In genomic region chrX:41921492-41922124, GRCh38 we compare ENCODE assay signal across 8 cellular contexts. TPM values are rescaled to one million over a fixed set of nuclear protein-coding genes. Genes with fewer than 3 reads are reported as not detected.
A peak's percentile ranks its signal among the peaks of the same experiment; 100 is the strongest.
DNase-seq lines count a peak whose midpoint lies in the region; ATAC-seq and TF ChIP-seq lines count a peak whose summit lies in the region.

No MANE protein-coding gene starts in this region.

- TF ChIP-seq POLR2A in Peyer's patch (IDR thresholded peaks at IDR 0.05), result no peak

- H3K36me3 Mint-ChIP-seq in endothelial cell (ENCODE audit: low read depth, unreplicated experiment), result no peaks in the 10 kb centered on the region
- no peaks in the 10 kb centered on the region for H3K36me3 Mint-ChIP-seq in osteocyte (ENCODE audit: unreplicated experiment)

- no peaks in the 10 kb centered on the region for H3K36me3 ChIP-seq in left ventricle myocardium inferior
- no peaks in the 10 kb centered on the region for H3K36me3 ChIP-seq in Peyer's patch

- H3K4me1 Mint-ChIP-seq in endothelial cell (ENCODE audit: unreplicated experiment), result peaks cover 9% of the 10 kb centered on the region
- H3K4me1 Mint-ChIP-seq in osteocyte (ENCODE audit: unreplicated experiment), result peaks cover 7% of the 10 kb centered on the region

- H3K27ac Mint-ChIP-seq in endothelial cell (ENCODE audit: unreplicated experiment) (peak overlapping the region; percentile 5), osteocyte (ENCODE audit: unreplicated experiment) (peak overlapping the region; percentile 90)

- H3K9me3 ChIP-seq in left ventricle myocardium inferior (replicated peaks) (no peaks in the 10 kb centered on the region), Peyer's patch (no peaks in the 10 kb centered on the region)

- H3K27ac ChIP-seq in left ventricle myocardium inferior (replicated peaks) (peak overlapping the region; percentile 92), Peyer's patch (peak overlapping the region in 3 of 4 donors; percentile 74 to 93 (median 87))

- intact Hi-C loops in left ventricle myocardium inferior (cut with micrococcal nuclease), result no loop called here
- intact Hi-C loops in left ventricle myocardium superior (cut with micrococcal nuclease), result no loop called here

- H3K4me3 ChIP-seq in left ventricle myocardium inferior (peak overlapping the region; percentile 76), Peyer's patch (peak overlapping the region; percentile 54 to 81 (median 64))

- no peaks in the 10 kb centered on the region for H3K27me3 ChIP-seq in left ventricle myocardium inferior (ENCODE audit: low read depth)
- no peaks in the 10 kb centered on the region for H3K27me3 ChIP-seq in Peyer's patch

- H3K4me1 ChIP-seq in left ventricle myocardium inferior, result peaks cover 5% of the 10 kb centered on the region
- H3K4me1 ChIP-seq in Peyer's patch, result no peaks in the 10 kb centered on the region

- TF ChIP-seq CTCF in left ventricle myocardium inferior (IDR thresholded peaks at IDR 0.05; ENCODE audit: borderline replicate concordance) (no peak), Peyer's patch (IDR thresholded peaks at IDR 0.05) (no peak), endothelial cell (IDR thresholded peaks at IDR 0.05; ENCODE audit: unreplicated experiment) (no peak), osteocyte (IDR thresholded peaks at IDR 0.05) (no peak)

- no peak for DNase-seq in left ventricle myocardium inferior
- DNase-seq in left ventricle myocardium superior, result no peak
- DNase-seq in Peyer's patch, result no peak
- no peak for DNase-seq in endothelial cell (ENCODE audit: low spot score)
- no peak for DNase-seq in osteocyte (ENCODE audit: extremely low spot score, unreplicated experiment)
- DNase-seq in stimulated activated CD4-positive, alpha-beta T cell treated with anti-CD3 and anti-CD28 coated beads, Interleukin-4, amount 100 ng/mL, for 1 hour, result no peak
- no peak for DNase-seq in NCI-H2227 treated with DMSO at 0.1 percent for 48 hours (lab: John Stamatoyannopoulos, UW)

- H3K9me3 Mint-ChIP-seq in endothelial cell (ENCODE audit: unreplicated experiment) (no peaks in the 10 kb centered on the region), osteocyte (ENCODE audit: unreplicated experiment) (no peaks in the 10 kb centered on the region)

- H3K27me3 Mint-ChIP-seq in endothelial cell (ENCODE audit: unreplicated experiment) (peaks cover 1% of the 10 kb centered on the region), osteocyte (ENCODE audit: unreplicated experiment) (peaks cover 3% of the 10 kb centered on the region)

- no peak for ATAC-seq in left ventricle myocardium superior
- no peak for ATAC-seq in GM21528 (IDR thresholded peaks at IDR 0.05; ENCODE audit: low FRiP score, unreplicated experiment)

- peak overlapping the region; percentile 98 for H3K4me3 Mint-ChIP-seq in endothelial cell (ENCODE audit: unreplicated experiment)
- H3K4me3 Mint-ChIP-seq in osteocyte (ENCODE audit: unreplicated experiment), result peak overlapping the region; percentile 83

RNA-seq across cellular contexts. Expression of gene CASK, which starts 1.7 kb away (rescaled TPM):
- total RNA-seq in left ventricle myocardium inferior, result 13.4 TPM
- total RNA-seq in left ventricle myocardium superior, result 15.3 TPM
- 100 to 1,000 TPM in 1 of 4 donors, 10 to 100 TPM in 3; 46.9 to 123 (median 78.8) TPM for total RNA-seq in Peyer's patch
- total RNA-seq in endothelial cell (ENCODE audit: unreplicated experiment), result 62.5 TPM
- 43.0 and 47.5 TPM in 2 replicates for total RNA-seq in osteocyte
